Comparison of ENCODE assay signal across 20 cellular contexts in the genomic region with DNA sequence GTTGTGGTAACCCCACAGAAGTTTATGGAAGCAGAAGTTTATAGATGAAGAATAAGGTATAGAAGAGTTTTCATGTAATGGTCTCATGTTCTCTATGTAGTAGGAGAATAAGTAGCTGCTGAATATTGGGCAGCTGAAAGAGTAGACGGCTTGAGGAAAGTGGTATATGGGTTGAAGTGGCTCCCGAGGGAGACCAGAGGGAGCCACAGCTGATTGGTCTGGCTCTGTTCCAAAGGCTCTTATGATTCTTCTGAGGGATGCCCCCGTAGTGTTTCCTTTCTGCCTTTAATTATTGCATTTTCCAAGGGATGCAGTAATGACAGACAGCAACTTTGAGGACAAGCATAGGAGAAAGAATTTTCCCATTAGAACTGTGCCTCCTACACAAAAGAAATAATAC. TPM values are rescaled to one million over a fixed set of nuclear protein-coding genes. Genes with fewer than 3 reads are reported as not detected.
DNase-seq lines count a peak whose midpoint lies in the region; TF ChIP-seq lines count a peak whose summit lies in the region.
"Had no signal": no experiment of that assay in that cellular context is flagged by ENCODE, and none has a peak within 500 bp of the region (broad histone marks: within the 10 kb centered on the region; RNA-seq: fewer than 3 reads in every experiment).

No MANE protein-coding gene starts in this region.

- no peak overlapping the region for H3K9ac ChIP-seq in smooth muscle cell (ENCODE audit: low read depth)

- H3K36me3 ChIP-seq in HEK293 (ENCODE audit: control insufficient read depth in 2 of 2, insufficient read depth in 1 of 2, low read length in 2 of 2): no peaks in the 10 kb centered on the region
- no peaks in the 10 kb centered on the region for H3K36me3 ChIP-seq in smooth muscle cell (ENCODE audit: low read depth)
- H3K36me3 ChIP-seq in ascending aorta: no peaks in the 10 kb centered on the region
- H3K36me3 ChIP-seq: HAP-1, spleen, tibial nerve had no signal

- no peaks in the 10 kb centered on the region for H3K79me2 ChIP-seq in smooth muscle cell (ENCODE audit: low read depth)

- POLR2A ChIA-PET in HEK293 (lab: Yijun Ruan, JAX): no interaction called here

- H2AFZ ChIP-seq in smooth muscle cell (ENCODE audit: low read depth): no peak overlapping the region

- peaks cover 5% of the 10 kb centered on the region for H3K4me1 Mint-ChIP-seq in nephron
- H3K4me1 Mint-ChIP-seq: activated CD4-positive, alpha-beta T cell treated with anti-CD3 and anti-CD28 coated beads for 36 hours; CD8-positive, alpha-beta memory T cell; central memory CD8-positive, alpha-beta T cell; stimulated activated naive CD8-positive, alpha-beta T cell treated with anti-CD3 and anti-CD28 coated beads, Interleukin-15, amount 100 ng/mL, for 72 hours had no signal

- H3K27me3 ChIP-seq in smooth muscle cell (ENCODE audit: low read depth): no peaks in the 10 kb centered on the region
- no peaks in the 10 kb centered on the region for H3K27me3 ChIP-seq in ascending aorta
- H3K27me3 ChIP-seq: dorsolateral prefrontal cortex, tibial nerve had no signal

- TF ChIP-seq CTCF in HEK293 (tag by site-specific recombination; IDR thresholded peaks at IDR 0.05) (no peak), nephron (IDR thresholded peaks at IDR 0.05; ENCODE audit: unreplicated experiment in 3 of 3) (no peak), smooth muscle cell (IDR thresholded peaks at IDR 0.05; ENCODE audit: borderline replicate concordance, insufficient read depth, poor library complexity, severe bottlenecking) (no peak), ascending aorta (IDR thresholded peaks at IDR 0.05) (no peak)

- intact Hi-C loops in ascending aorta (cut with DNase I): no loop called here

- CTCF ChIA-PET in HEK293 (lab: Yijun Ruan, JAX): no interaction called here

- H3K4me2 ChIP-seq in smooth muscle cell: no peak overlapping the region

- DNase-seq in NCI-H1436 treated with DMSO at 0.1 percent for 48 hours (lab: John Stamatoyannopoulos, UW) (peak; percentile 72), NCI-H345 treated with DMSO at 0.1 percent for 48 hours (lab: John Stamatoyannopoulos, UW; ENCODE audit: unreplicated experiment) (peak; percentile 60), smooth muscle cell (lab: John Stamatoyannopoulos, UW; ENCODE audit: unreplicated experiment) (no peak), ascending aorta (ENCODE audit: low spot score in 2 of 2) (no peak)
- no peak for DNase-seq in NK-92 treated with Interleukin-12 subunit alpha and Interleukin-12 subunit beta, amount 100 ng/mL, for 24 hours (lab: John Stamatoyannopoulos, UW)
- DNase-seq: activated CD4-positive, alpha-beta T cell treated with anti-CD3 and anti-CD28 coated beads for 36 hours; activated naive CD4-positive, alpha-beta T cell treated with anti-CD3 and anti-CD28 coated beads, Interleukin-2, amount 50 U/mL, for 16 hours; CD8-positive, alpha-beta memory T cell; dorsolateral prefrontal cortex; EL; left ventricle myocardium superior; NCI-H226; spleen; stimulated activated CD4-positive, alpha-beta T cell treated with anti-CD3 and anti-CD28 coated beads, Interleukin-4, amount 100 ng/mL, for 4 hours; stimulated activated naive CD8-positive, alpha-beta T cell treated with anti-CD3 and anti-CD28 coated beads, Interleukin-15, amount 100 ng/mL, for 72 hours had no signal

- H3K4me1 ChIP-seq in HEK293 (ENCODE audit: control insufficient read depth, insufficient read depth, low read length) (peaks cover 2% of the 10 kb centered on the region; the same call in 1 of the 2 replicates), smooth muscle cell (ENCODE audit: low read depth) (no peaks in the 10 kb centered on the region), ascending aorta (no peaks in the 10 kb centered on the region)
- H3K4me1 ChIP-seq: HAP-1, spleen, tibial nerve had no signal

- H3K9me3 Mint-ChIP-seq in nephron: peaks cover 6% of the 10 kb centered on the region

- 77% methylated on average over 3 of the region's 3 CpGs for WGBS in smooth muscle cell (ENCODE audit: low lambda C conversion rate)

- no peaks in the 10 kb centered on the region for H4K20me1 ChIP-seq in smooth muscle cell (ENCODE audit: low read depth)

- no peak overlapping the region for H3K4me3 ChIP-seq in HEK293 (ENCODE audit: low read depth, low read length)
- H3K4me3 ChIP-seq in smooth muscle cell: no peak overlapping the region
- no peak overlapping the region for H3K4me3 ChIP-seq in ascending aorta
- H3K4me3 ChIP-seq: dorsolateral prefrontal cortex, HAP-1, spleen, tibial nerve had no signal

- H3K27ac ChIP-seq in HEK293 (ENCODE audit: extremely low read depth, low read depth, low read length): no peak overlapping the region
- H3K27ac ChIP-seq in smooth muscle cell (ENCODE audit: low read depth): no peak overlapping the region
- H3K27ac ChIP-seq in ascending aorta: no peak overlapping the region
- H3K27ac ChIP-seq: dorsolateral prefrontal cortex, spleen, tibial nerve had no signal

- no peak overlapping the region for H3K4me3 Mint-ChIP-seq in nephron
- H3K4me3 Mint-ChIP-seq: activated CD4-positive, alpha-beta T cell treated with anti-CD3 and anti-CD28 coated beads for 36 hours; CD8-positive, alpha-beta memory T cell; central memory CD8-positive, alpha-beta T cell; stimulated activated naive CD8-positive, alpha-beta T cell treated with anti-CD3 and anti-CD28 coated beads, Interleukin-15, amount 100 ng/mL, for 72 hours had no signal

- H3F3A ChIP-seq in smooth muscle cell (ENCODE audit: low read depth): no peaks in the 10 kb centered on the region

- H3K9me3 ChIP-seq in HEK293 (ENCODE audit: control insufficient read depth, insufficient read depth, low read depth, low read length) (no peaks in the 10 kb centered on the region; the same call in 1 of the 2 replicates), smooth muscle cell (replicated peaks; ENCODE audit: low read depth) (no peaks in the 10 kb centered on the region), ascending aorta (no peaks in the 10 kb centered on the region)
- H3K9me3 ChIP-seq: HAP-1 had no signal

- no peaks in the 10 kb centered on the region for H3K36me3 Mint-ChIP-seq in nephron (ENCODE audit: low read depth)

- peak overlapping the region; percentile 66 to 97 (median 73) for H3K27ac Mint-ChIP-seq in nephron
- H3K27ac Mint-ChIP-seq: activated CD4-positive, alpha-beta T cell treated with anti-CD3 and anti-CD28 coated beads for 36 hours; CD8-positive, alpha-beta memory T cell; stimulated activated naive CD8-positive, alpha-beta T cell treated with anti-CD3 and anti-CD28 coated beads, Interleukin-15, amount 100 ng/mL, for 72 hours had no signal

- H3K27me3 Mint-ChIP-seq in nephron (ENCODE audit: low read depth): no peaks in the 10 kb centered on the region

TF ChIP-seq in HEK293, 187 proteins besides CTCF, POLR2A, EP300 and RAD21 (continues in another document):
- no peak for TF ChIP-seq GFI1B (tag by site-specific recombination; IDR thresholded peaks at IDR 0.05)
- TF ChIP-seq, protein P1, sequence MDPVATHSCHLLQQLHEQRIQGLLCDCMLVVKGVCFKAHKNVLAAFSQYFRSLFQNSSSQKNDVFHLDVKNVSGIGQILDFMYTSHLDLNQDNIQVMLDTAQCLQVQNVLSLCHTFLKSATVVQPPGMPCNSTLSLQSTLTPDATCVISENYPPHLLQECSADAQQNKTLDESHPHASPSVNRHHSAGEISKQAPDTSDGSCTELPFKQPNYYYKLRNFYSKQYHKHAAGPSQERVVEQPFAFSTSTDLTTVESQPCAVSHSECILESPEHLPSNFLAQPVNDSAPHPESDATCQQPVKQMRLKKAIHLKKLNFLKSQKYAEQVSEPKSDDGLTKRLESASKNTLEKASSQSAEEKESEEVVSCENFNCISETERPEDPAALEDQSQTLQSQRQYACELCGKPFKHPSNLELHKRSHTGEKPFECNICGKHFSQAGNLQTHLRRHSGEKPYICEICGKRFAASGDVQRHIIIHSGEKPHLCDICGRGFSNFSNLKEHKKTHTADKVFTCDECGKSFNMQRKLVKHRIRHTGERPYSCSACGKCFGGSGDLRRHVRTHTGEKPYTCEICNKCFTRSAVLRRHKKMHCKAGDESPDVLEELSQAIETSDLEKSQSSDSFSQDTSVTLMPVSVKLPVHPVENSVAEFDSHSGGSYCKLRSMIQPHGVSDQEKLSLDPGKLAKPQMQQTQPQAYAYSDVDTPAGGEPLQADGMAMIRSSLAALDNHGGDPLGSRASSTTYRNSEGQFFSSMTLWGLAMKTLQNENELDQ (tag by site-specific recombination; IDR thresholded peaks at IDR 0.05; ENCODE audit: low read depth): no peak

RNA-seq across cellular contexts. Expression of a gene that starts 30.1 kb away (rescaled TPM):
- total RNA-seq in smooth muscle cell (47.2 and 68.5 TPM in 2 replicates), ascending aorta (16.4 TPM)
- 18.9 and 22.4 TPM in 2 replicates for polyA plus RNA-seq in smooth muscle cell

Comparison
In these comparisons a context has a peak if more than half of its experiments do, and no peak if none do; other contexts are left out.
1. DNase-seq: peak in NCI-H1436 treated with DMSO at 0.1 percent for 48 hours (single experiment) and NCI-H345 treated with DMSO at 0.1 percent for 48 hours (single experiment); none in smooth muscle cell (single experiment), NK-92 treated with Interleukin-12 subunit alpha and Interleukin-12 subunit beta, amount 100 ng/mL, for 24 hours (single experiment) and ascending aorta (0 of 2).